1 cellular context compared by ENCODE assay signal in the genomic region with DNA sequence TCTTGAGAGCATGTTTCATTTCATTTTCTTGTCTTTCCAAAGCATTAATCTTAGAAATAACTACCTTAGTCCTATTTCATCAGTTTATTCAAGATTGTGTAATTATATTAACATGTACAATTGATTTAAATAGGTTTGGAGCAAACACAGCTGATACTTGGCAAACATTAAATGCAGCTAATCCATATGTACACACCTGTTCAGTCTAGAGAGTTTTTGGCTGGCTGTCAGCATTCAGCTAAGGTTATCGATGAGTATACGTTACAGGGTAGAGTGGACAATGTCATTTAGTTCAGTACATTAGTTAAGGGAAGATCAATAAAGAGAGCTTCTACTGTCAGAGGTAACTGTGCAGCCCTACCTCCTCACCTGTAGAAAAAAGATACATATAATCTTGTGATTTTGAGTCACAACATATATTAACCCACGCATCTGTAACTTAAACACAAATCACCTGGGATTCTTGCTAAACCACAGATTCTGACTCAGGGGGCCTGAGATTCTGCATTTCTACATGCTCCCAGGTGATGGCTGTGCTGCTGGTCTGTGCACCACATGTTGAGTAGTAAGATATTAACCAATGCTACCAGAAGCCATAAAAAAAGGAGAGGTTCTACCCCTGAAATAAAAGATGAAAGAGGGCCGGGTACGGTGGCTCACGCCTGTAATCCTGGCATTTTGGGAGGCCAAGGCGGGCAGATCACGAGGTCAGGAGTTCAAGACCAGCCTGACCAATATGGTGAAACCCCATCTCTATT.
TF ChIP-seq lines count a peak whose summit lies in the region.

No MANE protein-coding gene starts in this region.

TF ChIP-seq in HepG2, 621 proteins besides CTCF, POLR2A, EP300 and RAD21:
- TF ChIP-seq CCAR2 (optimal IDR thresholded peaks at IDR 0.05; ENCODE audit: low read depth, low read length) (no peak), U2AF1 (optimal IDR thresholded peaks at IDR 0.05; ENCODE audit: low read depth, low read length) (no peak), ZNF766 (CRISPR knock-in tag; IDR thresholded peaks at IDR 0.05; ENCODE audit: borderline replicate concordance) (no peak), CEBPB (IDR thresholded peaks at IDR 0.05; ENCODE audit: borderline replicate concordance, low read depth, low read length) (0 out of 2 replicates have a peak, but pooled peaks have one; percentile 9), SCMH1 (CRISPR knock-in tag; IDR thresholded peaks at IDR 0.05; ENCODE audit: borderline replicate concordance) (no peak), MAFF (IDR thresholded peaks at IDR 0.05; ENCODE audit: low read depth, low read length) (no peak)
- TF ChIP-seq, protein P1, sequence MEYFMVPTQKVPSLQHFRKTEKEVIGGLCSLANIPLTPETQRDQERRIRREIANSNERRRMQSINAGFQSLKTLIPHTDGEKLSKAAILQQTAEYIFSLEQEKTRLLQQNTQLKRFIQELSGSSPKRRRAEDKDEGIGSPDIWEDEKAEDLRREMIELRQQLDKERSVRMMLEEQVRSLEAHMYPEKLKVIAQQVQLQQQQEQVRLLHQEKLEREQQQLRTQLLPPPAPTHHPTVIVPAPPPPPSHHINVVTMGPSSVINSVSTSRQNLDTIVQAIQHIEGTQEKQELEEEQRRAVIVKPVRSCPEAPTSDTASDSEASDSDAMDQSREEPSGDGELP (IDR thresholded peaks at IDR 0.05; ENCODE audit: borderline replicate concordance, low read depth): peak; percentile 52; the same call in 1 of the 2 replicates
- TF ChIP-seq, protein P2, sequence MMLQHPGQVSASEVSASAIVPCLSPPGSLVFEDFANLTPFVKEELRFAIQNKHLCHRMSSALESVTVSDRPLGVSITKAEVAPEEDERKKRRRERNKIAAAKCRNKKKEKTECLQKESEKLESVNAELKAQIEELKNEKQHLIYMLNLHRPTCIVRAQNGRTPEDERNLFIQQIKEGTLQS (CRISPR knock-in tag; IDR thresholded peaks at IDR 0.05): no peak
